In the genomic region with DNA sequence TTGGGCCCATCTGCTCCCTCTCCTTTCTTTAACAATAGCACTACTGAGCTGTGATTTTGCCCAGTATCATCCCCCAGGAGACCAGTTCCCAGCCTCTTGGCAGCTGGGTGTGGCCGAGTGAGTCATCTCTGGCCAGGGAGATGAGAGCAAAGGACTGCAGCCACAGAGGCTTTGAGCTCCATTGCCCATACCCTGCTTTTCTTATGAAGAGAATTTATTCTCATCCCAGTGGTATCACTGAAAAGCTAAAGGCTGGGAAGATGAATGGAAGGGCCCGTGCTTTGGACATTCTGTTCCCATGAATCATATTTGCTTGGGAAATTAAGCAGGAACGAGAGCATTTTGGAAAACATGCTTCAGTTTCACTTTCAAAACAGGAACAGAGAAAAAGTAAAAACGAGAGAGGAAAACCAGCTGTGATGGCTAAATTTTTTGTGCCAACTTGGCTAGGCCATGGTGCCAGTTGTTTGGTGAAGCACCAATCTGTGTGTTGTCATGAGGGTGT, we compare ENCODE assay signal across 7 cellular contexts. TPM values are rescaled to one million over a fixed set of nuclear protein-coding genes. Genes with fewer than 3 reads are reported as not detected.
DNase-seq lines count a peak whose midpoint lies in the region; ATAC-seq and TF ChIP-seq lines count a peak whose summit lies in the region.

No MANE protein-coding gene starts in this region.

- H3K36me3 ChIP-seq in body of pancreas (replicated peaks in 1 of 2; ENCODE audit: insufficient read depth in 1 of 2, low read depth in 2 of 2) (no peaks in the 10 kb centered on the region), upper lobe of right lung (no peaks in the 10 kb centered on the region)

- H3K4me3 ChIP-seq in body of pancreas (no peak overlapping the region), upper lobe of right lung (peak overlapping the region; percentile 30)

- DNase-seq in HT-29 (ENCODE audit: low spot score) (peak; percentile 39), body of pancreas (peak in 3 of 4 donors; percentile 29 to 61 (median 40)), kidney tubule cell (ENCODE audit: low spot score) (peak; percentile 88), upper lobe of right lung (no peak), GF-D8 (lab: John Stamatoyannopoulos, UW) (no peak), NCI-H1105 (lab: John Stamatoyannopoulos, UW) (no peak)

- no peaks in the 10 kb centered on the region for H3K9me3 ChIP-seq in body of pancreas
- no peaks in the 10 kb centered on the region for H3K9me3 ChIP-seq in upper lobe of right lung

- peak; percentile 43 for ATAC-seq in GM18858 (IDR thresholded peaks at IDR 0.05; ENCODE audit: unreplicated experiment)
- ATAC-seq in body of pancreas, result peak; percentile 77
- ATAC-seq in upper lobe of right lung, result peak; percentile 93

- 44 to 53% methylated on average over 4 of the region's 4 CpGs for WGBS in body of pancreas, 2 donors

- no peak for TF ChIP-seq CTCF in body of pancreas (IDR thresholded peaks at IDR 0.05)
- TF ChIP-seq CTCF in upper lobe of right lung (IDR thresholded peaks at IDR 0.05), result no peak

- intact Hi-C loops in body of pancreas (cut with DNase I) (no loop called here), upper lobe of right lung (cut with DNase I) (no loop called here)

- no peaks in the 10 kb centered on the region for H3K4me1 ChIP-seq in body of pancreas
- peaks cover 17% of the 10 kb centered on the region for H3K4me1 ChIP-seq in upper lobe of right lung

- H3K27me3 ChIP-seq in body of pancreas (no peaks in the 10 kb centered on the region), upper lobe of right lung (no peaks in the 10 kb centered on the region)

- no peak for TF ChIP-seq POLR2A in body of pancreas (IDR thresholded peaks at IDR 0.05)

- H3K27ac ChIP-seq in body of pancreas, result peak overlapping the region in 3 of 4 donors; percentile 6 to 60 (median 52)
- peak overlapping the region; percentile 81 for H3K27ac ChIP-seq in upper lobe of right lung

RNA-seq across cellular contexts. Expression of gene CST3, which starts 14.9 kb away (rescaled TPM):
- 417 and 453 TPM in 2 replicates for total RNA-seq in HT-29 (2014; rRNA removed; shearing (Covaris generic))
- total RNA-seq in body of pancreas (100 to 1,000 TPM; 491 to 654 TPM), upper lobe of right lung (666 TPM)

RNA-seq across cellular contexts. Expression of gene CST9, which starts 17.2 kb away (rescaled TPM):
- total RNA-seq in HT-29 (2014; rRNA removed; shearing (Covaris generic)), result not detected in 2 replicates
- total RNA-seq in body of pancreas (1 to 10 TPM in 1 of 2 donors, not detected in 1; 3.6 TPM), upper lobe of right lung (not detected)

RNA-seq across cellular contexts. Expression of gene CST9L, which starts 54.6 kb away (rescaled TPM):
- total RNA-seq in HT-29 (2014; rRNA removed; shearing (Covaris generic)), result not detected in 2 replicates
- total RNA-seq in body of pancreas (not detected), upper lobe of right lung (not detected)

Comparison
In these comparisons a context has a peak if more than half of its experiments do, and no peak if none do; other contexts are left out.
1. ATAC-seq: peak in every context shown above with its lines; median percentile 93 in upper lobe of right lung; 77 in body of pancreas; 43 in GM18858.
2. DNase-seq: peak in HT-29 (single experiment), body of pancreas (3 of 4) and kidney tubule cell (single experiment); none in upper lobe of right lung (single experiment), GF-D8 (single experiment) and NCI-H1105 (single experiment).